In genomic region chr3:5011555-5012256, GRCh38 we compare ENCODE assay signal across 9 cellular contexts. TPM values are rescaled to one million over a fixed set of nuclear protein-coding genes. Genes with fewer than 3 reads are reported as not detected.
DNase-seq lines count a peak whose midpoint lies in the region; ATAC-seq and TF ChIP-seq lines count a peak whose summit lies in the region.
"Had no signal": no experiment of that assay in that cellular context is flagged by ENCODE, and none has a peak within 500 bp of the region (broad histone marks: within the 10 kb centered on the region; RNA-seq: fewer than 3 reads in every experiment).

No MANE protein-coding gene starts in this region.

- H3K36me3 ChIP-seq in left lung (no peaks in the 10 kb centered on the region), MM.1S (replicated peaks; ENCODE audit: insufficient read depth, low read length) (no peaks in the 10 kb centered on the region)

- H3K4me1 ChIP-seq in left lung (peaks cover 0 to 51% of the 10 kb centered on the region in 2 donors), MM.1S (ENCODE audit: low read length) (no peaks in the 10 kb centered on the region)

- peak overlapping the region; percentile 93 to 99 (median 98) for H3K27ac Mint-ChIP-seq in IgD-negative memory B cell

- H3K27me3 ChIP-seq in left lung: no peaks in the 10 kb centered on the region
- H3K27me3 ChIP-seq in MM.1S (replicated peaks; ENCODE audit: insufficient read depth, low read length): no peaks in the 10 kb centered on the region

- H3K27me3 Mint-ChIP-seq in IgD-negative memory B cell: peaks cover 3% of the 10 kb centered on the region

- H3K4me3 ChIP-seq in left lung (no peak overlapping the region), MM.1S (ENCODE audit: low read length) (no peak overlapping the region)

- peak; percentile 39 for ATAC-seq in GM18499 (IDR thresholded peaks at IDR 0.05; ENCODE audit: insufficient read depth, unreplicated experiment)
- peak; percentile 56 for ATAC-seq in GM21526 (IDR thresholded peaks at IDR 0.05; ENCODE audit: low FRiP score, unreplicated experiment)
- ATAC-seq in left lung: peak; percentile 18

- DNase-seq in left lung (peak; percentile 71 to 90), MM.1S (no peak), mesenteric fat pad (ENCODE audit: low spot score) (no peak), NCI-H187 treated with DMSO at 0.1 percent for 48 hours (lab: John Stamatoyannopoulos, UW) (no peak), NCI-H2029 treated with DMSO at 0.1 percent for 48 hours (lab: John Stamatoyannopoulos, UW) (no peak)

- H3K9me3 Mint-ChIP-seq in IgD-negative memory B cell: no peaks in the 10 kb centered on the region

- H3K27ac ChIP-seq in left lung (peak overlapping the region in 1 of 2 donors; percentile 84), MM.1S (ENCODE audit: low read length) (no peak overlapping the region)
- H3K27ac ChIP-seq: KMS-11 had no signal

- H3K4me2 ChIP-seq in MM.1S (ENCODE audit: low read depth, low read length): no peak overlapping the region
- H3K4me2 ChIP-seq: KMS-11 had no signal

- no peak overlapping the region for H2AFZ ChIP-seq in MM.1S (ENCODE audit: low read length)

- no peaks in the 10 kb centered on the region for H3K9me3 ChIP-seq in left lung
- H3K9me3 ChIP-seq in MM.1S (replicated peaks; ENCODE audit: insufficient read depth, low read length): no peaks in the 10 kb centered on the region

- H3K4me1 Mint-ChIP-seq in IgD-negative memory B cell: peaks cover 58 to 75% (median 62%) of the 10 kb centered on the region in 3 donors

- H3K4me3 Mint-ChIP-seq in IgD-negative memory B cell: peak overlapping the region; percentile 61 to 87 (median 78)

- intact Hi-C loops in left lung (cut with DNase I): no loop called here

- no peaks in the 10 kb centered on the region for H3F3A ChIP-seq in MM.1S (ENCODE audit: insufficient read depth, low read length)

- TF ChIP-seq CTCF in left lung (IDR thresholded peaks at IDR 0.05) (no peak), MM.1S (IDR thresholded peaks at IDR 0.05; ENCODE audit: low read length) (no peak)

- no peaks in the 10 kb centered on the region for H3K79me2 ChIP-seq in MM.1S (ENCODE audit: low read length)

- H3K9ac ChIP-seq in MM.1S (ENCODE audit: low read length): no peak overlapping the region
- H3K9ac ChIP-seq: KMS-11 had no signal

- H4K20me1 ChIP-seq in MM.1S (ENCODE audit: insufficient read depth, low read length): no peaks in the 10 kb centered on the region

- peaks cover 3% of the 10 kb centered on the region for H3K36me3 Mint-ChIP-seq in IgD-negative memory B cell

- no peaks in the 10 kb centered on the region for H3K9me2 ChIP-seq in MM.1S (replicated peaks; ENCODE audit: insufficient read depth, low read length)

RNA-seq across cellular contexts. Expression of gene BHLHE40, which starts 32.5 kb away (rescaled TPM):
- polyA plus RNA-seq in IgD-negative memory B cell: 11.1 TPM
- total RNA-seq in left lung (10 to 100 TPM; 76.5 to 97.5 TPM), mesenteric fat pad (133 TPM)

Comparison
In these comparisons a context has a peak if more than half of its experiments do, and no peak if none do; other contexts are left out.
1. DNase-seq: peak in left lung (2 of 2); none in MM.1S (single experiment), mesenteric fat pad (single experiment), NCI-H187 treated with DMSO at 0.1 percent for 48 hours (single experiment) and NCI-H2029 treated with DMSO at 0.1 percent for 48 hours (single experiment).
2. Peak in every context shown above with its lines, with median percentiles within 50 percentile points of each other: ATAC-seq.